Comparison of ENCODE assay signal across 9 cellular contexts in the genomic region with DNA sequence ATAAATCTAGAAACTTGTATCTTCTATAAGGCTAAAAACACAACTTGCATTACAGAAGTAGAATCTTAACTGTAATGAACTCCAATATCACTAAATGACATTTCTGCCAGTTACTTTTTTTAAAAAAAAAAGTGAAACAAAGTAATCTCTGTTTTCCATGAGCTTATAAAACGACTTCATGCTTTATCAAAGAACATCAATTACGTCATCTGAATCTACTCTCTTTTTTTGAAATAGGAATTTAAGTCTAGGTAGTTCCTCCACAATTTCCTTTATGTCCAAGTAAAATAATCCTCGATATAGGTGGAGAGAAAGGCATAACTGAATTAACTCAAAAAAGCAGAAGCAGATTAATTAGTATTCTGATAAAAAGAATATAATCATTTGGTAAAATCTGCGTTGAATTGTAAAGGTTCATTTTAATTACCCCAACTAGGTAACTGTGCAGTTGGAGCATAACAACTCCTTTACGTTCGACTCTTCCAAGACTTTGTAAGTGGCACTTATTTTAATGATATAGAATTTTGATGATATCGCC. TPM values are rescaled to one million over a fixed set of nuclear protein-coding genes. Genes with fewer than 3 reads are reported as not detected.
A peak's percentile ranks its signal among the peaks of the same experiment; 100 is the strongest.
DNase-seq lines count a peak whose midpoint lies in the region; ATAC-seq, FAIRE-seq and TF ChIP-seq lines count a peak whose summit lies in the region.
"Had no signal": no experiment of that assay in that cellular context is flagged by ENCODE, and none has a peak within 500 bp of the region (broad histone marks: within the 10 kb centered on the region; RNA-seq: fewer than 3 reads in every experiment).

No MANE protein-coding gene starts in this region.

- BruUV-seq in endothelial cell of umbilical vein (replicated peaks; lab: Mats Ljungman, UMichigan) = no TSS peak

- dilution Hi-C loops in endothelial cell of umbilical vein (cut with MboI; ENCODE audit: extremely low pct_ligation_motif_present, low sequenced_read_pairs) = no loop called here

- H3K9me1 ChIP-seq in endothelial cell of umbilical vein (replicated peaks; ENCODE audit: control insufficient read depth, extremely low read depth, insufficient read depth, low read length) = no peaks in the 10 kb centered on the region

- no peak for ATAC-seq in CD4-positive, CD25-positive, alpha-beta regulatory T cell (ENCODE audit: low read depth in 2 of 2)
- ATAC-seq in HG03139 (IDR thresholded peaks at IDR 0.05; ENCODE audit: unreplicated experiment) = no peak

- H3K9me3 Mint-ChIP-seq in CD4-positive, CD25-positive, alpha-beta regulatory T cell = peaks cover 0 to 4% (median 0%) of the 10 kb centered on the region in 7 donors

- no peaks in the 10 kb centered on the region for H3K36me3 Mint-ChIP-seq in CD4-positive, CD25-positive, alpha-beta regulatory T cell

- TF ChIP-seq POLR2A in Peyer's patch (IDR thresholded peaks at IDR 0.05) (no peak), endothelial cell of umbilical vein (IDR thresholded peaks at IDR 0.05; ENCODE audit: low read depth, low read length) (no peak)

- no peak for DNase-seq in CD4-positive, CD25-positive, alpha-beta regulatory T cell
- DNase-seq in Peyer's patch (no peak), endothelial cell of umbilical vein (ENCODE audit: low read depth, low spot score) (peak; percentile 52), HTR-8/SVneo (ENCODE audit: insufficient read length, low spot score) (no peak), DMS153 (lab: John Stamatoyannopoulos, UW) (no peak)
- DNase-seq in stimulated activated CD8-positive, alpha-beta memory T cell treated with anti-CD3 and anti-CD28 coated beads, Interleukin-4, amount 100 ng/mL, for 48 hours = no peak
- DNase-seq: NCI-H510A had no signal

- peaks cover 59% of the 10 kb centered on the region for H3K79me2 ChIP-seq in endothelial cell of umbilical vein (ENCODE audit: control insufficient read depth, insufficient read depth, low read length)

- TF ChIP-seq CTCF in Peyer's patch (IDR thresholded peaks at IDR 0.05) (no peak), endothelial cell of umbilical vein (IDR thresholded peaks at IDR 0.05; ENCODE audit: extremely low read depth in 1 of 2, insufficient read depth in 1 of 2, low read depth in 1 of 2, low read length in 2 of 2) (no peak), neutrophil (IDR thresholded peaks at IDR 0.05) (no peak)

- POLR2A ChIA-PET in endothelial cell of umbilical vein (lab: Charles Lee) = interaction anchor here (0.6 to 1.9 kb wide), 3 partner anchors 9 to 60 kb away, joined by 5 to 7 read pairs (median 6); no protein-coding TSS in a partner anchor

- peak overlapping the region; percentile 98 for H3K4me2 ChIP-seq in endothelial cell of umbilical vein (ENCODE audit: insufficient read depth, low read length)

- H4K20me1 ChIP-seq in endothelial cell of umbilical vein (replicated peaks; ENCODE audit: control insufficient read depth, extremely low read depth, insufficient read depth, low read length) = peaks cover 5% of the 10 kb centered on the region

- FAIRE-seq in endothelial cell of umbilical vein (lab: Jason Lieb, UNC) (peak; percentile 47), HTR-8/SVneo (lab: Jason Lieb, UNC) (no peak)

- no peak overlapping the region for H3K4me3 ChIP-seq in CD4-positive, CD25-positive, alpha-beta regulatory T cell (ENCODE audit: low read depth, low read length)
- H3K4me3 ChIP-seq in Peyer's patch (peak overlapping the region; percentile 58 to 92 (median 70)), endothelial cell of umbilical vein (replicated peaks in 1 of 3; ENCODE audit: insufficient read depth in 1 of 3, low read depth in 1 of 3, low read length in 3 of 3) (peak overlapping the region; percentile 71 to 90 (median 89)), neutrophil (ENCODE audit: low read depth in 1 of 2, low read length in 1 of 2) (peak overlapping the region; percentile 54 to 74)

- no peak overlapping the region for H2AFZ ChIP-seq in endothelial cell of umbilical vein (ENCODE audit: low read depth, low read length)

- intact Hi-C loops in endothelial cell of umbilical vein (cut with micrococcal nuclease) = loop anchor here (1.0 to 2.0 kb wide), 6 partner anchors 21 to 663 kb away; partner anchors contain the start of genes LRRC49 and THAP10

- H3K36me3 ChIP-seq in CD4-positive, CD25-positive, alpha-beta regulatory T cell (ENCODE audit: control insufficient read depth, insufficient read depth, low read length) = no peaks in the 10 kb centered on the region
- H3K36me3 ChIP-seq in Peyer's patch (no peaks in the 10 kb centered on the region), endothelial cell of umbilical vein (ENCODE audit: control insufficient read depth in 2 of 2, extremely low read depth in 1 of 2, insufficient read depth in 2 of 2, low read length in 2 of 2) (no peaks in the 10 kb centered on the region), neutrophil (no peaks in the 10 kb centered on the region)

- peak overlapping the region; percentile 58 to 81 (median 62) for H3K4me3 Mint-ChIP-seq in CD4-positive, CD25-positive, alpha-beta regulatory T cell

- CTCF ChIA-PET in endothelial cell of umbilical vein (lab: Charles Lee) = interaction anchor here (0.7 to 3.3 kb wide), 16 partner anchors 9 to 113 kb away, joined by 3 to 39 read pairs (median 6); no protein-coding TSS in a partner anchor

- H3K27me3 ChIP-seq in CD4-positive, CD25-positive, alpha-beta regulatory T cell (ENCODE audit: control insufficient read depth, insufficient read depth, low read length) = peaks cover 44% of the 10 kb centered on the region
- no peaks in the 10 kb centered on the region for H3K27me3 ChIP-seq in Peyer's patch
- H3K27me3 ChIP-seq in endothelial cell of umbilical vein (ENCODE audit: control insufficient read depth in 2 of 2, insufficient read depth in 2 of 2, low read length in 2 of 2) = no peaks in the 10 kb centered on the region
- peaks cover 83% of the 10 kb centered on the region for H3K27me3 ChIP-seq in neutrophil

- H3K27ac ChIP-seq in CD4-positive, CD25-positive, alpha-beta regulatory T cell (ENCODE audit: insufficient read depth, low read length, poor library complexity, severe bottlenecking) = no peak overlapping the region
- H3K27ac ChIP-seq in Peyer's patch (peak overlapping the region; percentile 66 to 98 (median 90)), endothelial cell of umbilical vein (ENCODE audit: insufficient read depth, low read depth, low read length) (peak overlapping the region; percentile 83), neutrophil (no peak overlapping the region)

- H3K27me3 Mint-ChIP-seq in CD4-positive, CD25-positive, alpha-beta regulatory T cell = peaks cover 78% of the 10 kb centered on the region

- H3K27ac Mint-ChIP-seq in CD4-positive, CD25-positive, alpha-beta regulatory T cell = no peak overlapping the region

- no peaks in the 10 kb centered on the region for H3K9me3 ChIP-seq in CD4-positive, CD25-positive, alpha-beta regulatory T cell (ENCODE audit: control insufficient read depth in 2 of 2, low read length in 2 of 2)
- no peaks in the 10 kb centered on the region for H3K9me3 ChIP-seq in Peyer's patch
- no peaks in the 10 kb centered on the region for H3K9me3 ChIP-seq in endothelial cell of umbilical vein (replicated peaks; ENCODE audit: control insufficient read depth, insufficient read depth, low read length)
- no peaks in the 10 kb centered on the region for H3K9me3 ChIP-seq in neutrophil

- H3K4me1 ChIP-seq in CD4-positive, CD25-positive, alpha-beta regulatory T cell (ENCODE audit: control insufficient read depth, insufficient read depth, low read length, poor library complexity, severe bottlenecking) = peaks cover 15% of the 10 kb centered on the region
- peaks cover 0 to 9% (median 0%) of the 10 kb centered on the region in 4 donors for H3K4me1 ChIP-seq in Peyer's patch
- peaks cover 37% of the 10 kb centered on the region for H3K4me1 ChIP-seq in endothelial cell of umbilical vein (ENCODE audit: control insufficient read depth, extremely low read depth, insufficient read depth, low read length)
- peaks cover 15 to 22% of the 10 kb centered on the region in 2 experiments for H3K4me1 ChIP-seq in neutrophil (ENCODE audit: control insufficient read depth in 1 of 2, insufficient read depth in 1 of 2, low read depth in 1 of 2, low read length in 1 of 2)

- peaks cover 5 to 20% (median 12%) of the 10 kb centered on the region in 4 donors for H3K4me1 Mint-ChIP-seq in CD4-positive, CD25-positive, alpha-beta regulatory T cell

- H3K9ac ChIP-seq in endothelial cell of umbilical vein (replicated peaks; ENCODE audit: extremely low read depth, insufficient read depth, low read length) = peak overlapping the region; percentile 95

TF ChIP-seq in endothelial cell of umbilical vein, 7 proteins besides CTCF, POLR2A, EP300 and RAD21:
- TF ChIP-seq FOS (IDR thresholded peaks at IDR 0.05; ENCODE audit: borderline replicate concordance, insufficient read depth, low read length) (no peak), GATA2 (IDR thresholded peaks at IDR 0.05; ENCODE audit: insufficient read depth, insufficient read length, low read depth, low read length) (no peak), JUN (IDR thresholded peaks at IDR 0.05; ENCODE audit: borderline replicate concordance, insufficient read depth, insufficient read length, low read depth) (peak; percentile 19), MYC (IDR thresholded peaks at IDR 0.05; ENCODE audit: low read depth, low read length) (no peak)
- TF ChIP-seq, protein P1, sequence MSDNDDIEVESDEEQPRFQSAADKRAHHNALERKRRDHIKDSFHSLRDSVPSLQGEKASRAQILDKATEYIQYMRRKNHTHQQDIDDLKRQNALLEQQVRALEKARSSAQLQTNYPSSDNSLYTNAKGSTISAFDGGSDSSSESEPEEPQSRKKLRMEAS (IDR thresholded peaks at IDR 0.05; ENCODE audit: insufficient read depth, insufficient read length) = no peak

RNA-seq across cellular contexts. Expression of gene UACA, which starts 1.4 kb away (rescaled TPM):
- total RNA-seq in CD4-positive, CD25-positive, alpha-beta regulatory T cell = not detected
- under 1 TPM in 1 of 4 donors, not detected in 3; 0.47 TPM for polyA plus RNA-seq in CD4-positive, CD25-positive, alpha-beta regulatory T cell
- total RNA-seq in Peyer's patch (10 to 100 TPM; 41.8 to 59.1 (median 46.9) TPM), endothelial cell of umbilical vein (270 and 292 TPM in 2 replicates)
- polyA plus RNA-seq in endothelial cell of umbilical vein = 167 and 219 TPM in 2 replicates
- 80.1 and 99.7 TPM in 2 replicates for polyA plus RNA-seq in endothelial cell of umbilical vein (2011; cell fraction: cytosol; rRNA removed)
- polyA plus RNA-seq in endothelial cell of umbilical vein (2011; cell fraction: nucleus; rRNA removed) = 468 and 497 TPM in 2 replicates
- polyA plus RNA-seq in endothelial cell of umbilical vein (2012) = 81.1 and 104 TPM in 2 replicates
- 784 and 840 TPM in 2 replicates for polyA minus RNA-seq in endothelial cell of umbilical vein
- polyA minus RNA-seq in endothelial cell of umbilical vein (2011; cell fraction: cytosol; rRNA and poly(A)+ RNA removed) = 17.6 TPM
- polyA minus RNA-seq in endothelial cell of umbilical vein (2011; cell fraction: nucleus; rRNA and poly(A)+ RNA removed) = 795 and 1,008 TPM in 2 replicates

Comparison
In these comparisons a context has a peak if more than half of its experiments do, and no peak if none do; other contexts are left out.
1. H3K27ac ChIP-seq: peak in Peyer's patch (4 of 4) and endothelial cell of umbilical vein (single experiment); none in CD4-positive, CD25-positive, alpha-beta regulatory T cell (single experiment) and neutrophil (single experiment).
2. RNA of gene UACA, which starts 1.4 kb away (total RNA-seq): 270 to 292 TPM in endothelial cell of umbilical vein and 41.8 to 59.1 TPM in Peyer's patch; not detected in CD4-positive, CD25-positive, alpha-beta regulatory T cell (single experiment); every median in the first group is over 10 times any median in the second.